12 cellular contexts compared by ENCODE assay signal in the genomic region with DNA sequence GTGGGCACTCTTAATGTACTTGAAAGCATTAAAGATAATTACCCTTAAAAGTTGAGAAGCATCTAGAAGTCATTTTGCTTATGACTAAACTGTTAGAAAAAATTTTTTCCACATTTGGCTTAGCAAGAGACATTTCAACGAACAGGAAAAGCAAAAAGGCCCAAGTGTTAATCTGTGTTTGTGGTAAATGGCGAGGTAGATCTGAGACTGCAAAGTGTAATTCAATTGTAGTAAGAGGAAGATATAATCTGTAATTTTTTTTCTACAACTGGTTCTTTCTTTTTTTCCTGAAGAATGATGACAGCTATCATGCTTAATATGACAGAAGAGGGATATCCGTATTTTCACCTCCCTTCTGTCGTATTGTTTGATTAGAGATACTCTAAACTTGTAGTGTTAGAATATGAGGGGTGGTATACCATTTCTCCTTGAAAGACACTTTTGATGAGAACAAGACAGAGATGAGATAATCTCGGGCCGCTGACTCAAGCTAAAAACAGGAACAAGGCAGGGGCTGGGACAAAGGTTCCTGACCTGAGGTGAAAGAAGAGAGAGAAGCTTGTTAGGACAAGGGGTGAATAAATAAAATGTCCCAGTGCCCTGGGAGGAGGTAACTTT.
"Had no signal": no experiment of that assay in that cellular context is flagged by ENCODE, and none has a peak within 500 bp of the region (broad histone marks: within the 10 kb centered on the region; RNA-seq: fewer than 3 reads in every experiment).

No MANE protein-coding gene starts in this region.

- H3K4me1 Mint-ChIP-seq: activated T-helper 17 cell treated with anti-CD3 and anti-CD28 coated beads, Interleukin-2, amount 50 U/mL, for 72 hours; stimulated activated effector memory CD8-positive, alpha-beta T cell treated with anti-CD3 and anti-CD28 coated beads, Interleukin-12 subunit alpha, Interleukin-12 subunit beta, amount 100 ng/mL, for 72 hours had no signal

- H3K27me3 Mint-ChIP-seq: activated T-helper 17 cell treated with anti-CD3 and anti-CD28 coated beads, Interleukin-2, amount 50 U/mL, for 72 hours had no signal

- H3K4me3 Mint-ChIP-seq: activated T-helper 17 cell treated with anti-CD3 and anti-CD28 coated beads, Interleukin-2, amount 50 U/mL, for 72 hours; stimulated activated effector memory CD8-positive, alpha-beta T cell treated with anti-CD3 and anti-CD28 coated beads, Interleukin-12 subunit alpha, Interleukin-12 subunit beta, amount 100 ng/mL, for 72 hours had no signal

- ATAC-seq: activated T-helper 17 cell treated with anti-CD3 and anti-CD28 coated beads, Interleukin-2, amount 50 U/mL, for 72 hours; stimulated activated effector memory CD8-positive, alpha-beta T cell treated with anti-CD3 and anti-CD28 coated beads, Interleukin-12 subunit alpha, Interleukin-12 subunit beta, amount 100 ng/mL, for 72 hours had no signal

- H3K36me3 Mint-ChIP-seq: stimulated activated effector memory CD8-positive, alpha-beta T cell treated with anti-CD3 and anti-CD28 coated beads, Interleukin-12 subunit alpha, Interleukin-12 subunit beta, amount 100 ng/mL, for 72 hours had no signal

- H3K27ac Mint-ChIP-seq: activated T-helper 17 cell treated with anti-CD3 and anti-CD28 coated beads, Interleukin-2, amount 50 U/mL, for 72 hours; stimulated activated effector memory CD8-positive, alpha-beta T cell treated with anti-CD3 and anti-CD28 coated beads, Interleukin-12 subunit alpha, Interleukin-12 subunit beta, amount 100 ng/mL, for 72 hours had no signal

- DNase-seq: activated CD4-positive, alpha-beta T cell treated with anti-CD3 and anti-CD28 coated beads for 1 hour; activated CD4-positive, alpha-beta T cell treated with anti-CD3 and anti-CD28 coated beads, Interleukin-2, amount 50 U/mL, for 4 hours; activated naive CD4-positive, alpha-beta T cell treated with Interleukin-2 at 50 U/mL for 16 hours; anterior cingulate cortex; brain microvascular endothelial cell; effector CD8-positive, alpha-beta T cell; foreskin fibroblast; kidney glomerular epithelial cell; posterior cingulate gyrus; retina had no signal
